8 cellular contexts compared by ENCODE assay signal in genomic region chr4:6782147-6782845, GRCh38. TPM values are rescaled to one million over a fixed set of nuclear protein-coding genes. Genes with fewer than 3 reads are reported as not detected.
DNase-seq lines count a peak whose midpoint lies in the region; ATAC-seq and TF ChIP-seq lines count a peak whose summit lies in the region.

KIAA0232 (plus strand) TSS chr4:6782727; CDS start chr4:6824454, 41,727 bp downstream.

- H3K27me3 ChIP-seq in left ventricle myocardium inferior (ENCODE audit: low read depth), result no peaks in the 10 kb centered on the region
- no peaks in the 10 kb centered on the region for H3K27me3 ChIP-seq in prostate gland (replicated peaks; ENCODE audit: insufficient read depth)

- under 1% methylated on average over 53 of the region's 100 CpGs for WGBS in prostate gland

- no peaks in the 10 kb centered on the region for H3K9me3 ChIP-seq in left ventricle myocardium inferior (replicated peaks)
- no peaks in the 10 kb centered on the region for H3K9me3 ChIP-seq in prostate gland

- ATAC-seq in HG02852 (IDR thresholded peaks at IDR 0.05; ENCODE audit: unreplicated experiment), result peak; percentile 74

- in situ Hi-C loops in GM13976 (cut with MboI; ENCODE audit: low sequenced_read_pairs, unreplicated experiment), result no loop called here

- peak; percentile 96 for DNase-seq in GM13976 (ENCODE audit: low spot score)
- DNase-seq in NCI-H146 treated with DMSO at 0.1 percent for 48 hours (lab: John Stamatoyannopoulos, UW; ENCODE audit: unreplicated experiment), result peak; percentile 53
- DNase-seq in amniotic epithelial cell (ENCODE audit: low read depth), result peak; percentile 93
- peak; percentile 94 for DNase-seq in left ventricle myocardium inferior
- DNase-seq in prostate gland (ENCODE audit: low spot score), result peak; percentile 93
- DNase-seq in ureter (ENCODE audit: low spot score), result peak; percentile 91

- peaks cover 82% of the 10 kb centered on the region for H3K4me1 ChIP-seq in left ventricle myocardium inferior
- H3K4me1 ChIP-seq in prostate gland (replicated peaks), result peaks cover 29% of the 10 kb centered on the region

- TF ChIP-seq POLR2A in prostate gland (IDR thresholded peaks at IDR 0.05), result peak; percentile 78

- peak within 1 kb of the TSS; percentile 97 for H3K27ac ChIP-seq in left ventricle myocardium inferior (replicated peaks)
- H3K27ac ChIP-seq in prostate gland, result peak within 1 kb of the TSS; percentile 100

- H3K4me3 ChIP-seq in left ventricle myocardium inferior (peak within 1 kb of the TSS; percentile 84), prostate gland (peak within 1 kb of the TSS; percentile 87 to 98)

- TF ChIP-seq CTCF in GM13976 (IDR thresholded peaks at IDR 0.05; ENCODE audit: borderline replicate concordance, control extremely low read depth, extremely low read depth, insufficient read depth, missing control alignments), result peak; percentile 11
- no peak for TF ChIP-seq CTCF in left ventricle myocardium inferior (IDR thresholded peaks at IDR 0.05; ENCODE audit: borderline replicate concordance)
- TF ChIP-seq CTCF in prostate gland (IDR thresholded peaks at IDR 0.05), result peak in 1 of 4 experiments; percentile 25

- intact Hi-C loops in T-helper 1 cell treated with Interleukin-12 subunit alpha and Interleukin-12 subunit beta and Interleukin-4 antibody, amounts not matched to agents 30 ng/mL and 1 ng/mL, for 36 hours (cut with micrococcal nuclease), result loop anchor here (2.0 to 5.0 kb wide), 5 partner anchors 75 to 1377 kb away; partner anchors contain the start of genes ABLIM2, MAN2B2 and TADA2B
- intact Hi-C loops in left ventricle myocardium inferior (cut with micrococcal nuclease) (no loop called here), prostate gland (cut with DNase I) (loop anchor here (5.0 to 10.0 kb wide), 5 partner anchors 65 to 263 kb away; partner anchors contain the start of genes BLOC1S4 and TADA2B)

- peaks cover 7% of the 10 kb centered on the region for H3K36me3 ChIP-seq in left ventricle myocardium inferior
- no peaks in the 10 kb centered on the region for H3K36me3 ChIP-seq in prostate gland

RNA-seq across cellular contexts. Expression of gene KIAA0232, which starts in this region (rescaled TPM):
- total RNA-seq in T-helper 1 cell treated with Interleukin-12 subunit alpha and Interleukin-12 subunit beta and Interleukin-4 antibody, amounts not matched to agents 30 ng/mL and 1 ng/mL, for 36 hours, result 20.1 and 20.4 TPM in 2 replicates
- total RNA-seq in left ventricle myocardium inferior (82.5 TPM), prostate gland (10 to 100 TPM; 35.3 to 42.1 TPM), ureter (40.4 TPM)

Comparison
In these comparisons a context has a peak if more than half of its experiments do, and no peak if none do; other contexts are left out.
1. Peak in every context shown above with its lines: DNase-seq, ATAC-seq, H3K4me3 ChIP-seq and H3K27ac ChIP-seq.